In the genomic region with DNA sequence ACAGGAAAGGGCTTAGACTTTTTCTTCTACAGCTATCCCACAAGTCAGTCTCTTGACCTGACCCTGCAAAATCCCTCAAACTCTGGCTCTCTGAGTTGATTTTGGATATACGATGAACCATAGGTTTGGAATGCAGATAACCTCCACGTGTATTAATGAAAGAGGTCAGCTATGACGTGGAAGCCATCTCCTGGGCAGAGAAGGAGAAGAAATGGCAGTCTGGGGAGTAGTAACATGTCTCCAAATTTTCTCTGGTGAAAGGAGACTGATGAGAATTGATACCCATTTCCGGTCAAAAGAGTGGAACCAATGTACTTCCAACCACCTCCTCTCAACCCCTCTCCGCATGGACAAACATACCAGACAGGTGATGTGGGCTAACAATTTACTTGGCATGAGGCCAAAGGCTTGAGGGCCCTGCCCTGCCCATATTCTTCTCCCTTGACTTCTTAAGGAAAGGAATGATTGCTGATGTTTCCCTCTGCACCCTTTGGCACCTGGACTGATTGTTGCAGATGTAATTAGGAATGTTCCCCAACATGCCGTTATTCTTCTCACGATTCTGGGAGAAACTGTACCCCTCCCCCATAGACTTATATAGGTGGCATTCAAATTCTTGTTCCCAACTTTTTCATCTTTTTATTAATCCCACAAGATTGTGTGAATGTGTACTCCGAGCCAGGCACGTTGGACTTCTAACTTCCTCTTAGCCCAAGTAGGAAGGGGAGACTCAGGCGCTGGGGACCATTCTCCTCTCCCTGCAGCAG, we compare ENCODE assay signal across 8 cellular contexts.
DNase-seq lines count a peak whose midpoint lies in the region; ATAC-seq and TF ChIP-seq lines count a peak whose summit lies in the region.
"Had no signal": no experiment of that assay in that cellular context is flagged by ENCODE, and none has a peak within 500 bp of the region (broad histone marks: within the 10 kb centered on the region; RNA-seq: fewer than 3 reads in every experiment).

No MANE protein-coding gene starts in this region.

- no peaks in the 10 kb centered on the region for H3K27me3 ChIP-seq in iPS-15b (ENCODE audit: control insufficient read depth, insufficient read depth, low read length)
- peaks cover 5 to 31% (median 21%) of the 10 kb centered on the region in 5 donors for H3K27me3 ChIP-seq in subcutaneous abdominal adipose tissue (ENCODE audit: control insufficient read depth in 5 of 5, insufficient read depth in 4 of 5, low read length in 5 of 5)

- no peak for TF ChIP-seq CTCF in VCaP (conservative IDR thresholded peaks at IDR 0.05)

- DNase-seq in HEK293T (ENCODE audit: extremely low spot score) (peak; percentile 30), inferior parietal cortex (ENCODE audit: extremely low spot score) (no peak), GM19240 (ENCODE audit: insufficient read length, low spot score) (no peak)
- DNase-seq: NCI-H1048 had no signal

- POLR2A ChIA-PET in HEK293T (lab: Yijun Ruan, JAX) = interaction anchor here (0.7 to 2.8 kb wide), 8 partner anchors 8 to 234 kb away, joined by 3 to 19 read pairs (median 3); no protein-coding TSS in a partner anchor

- CTCF ChIA-PET in HEK293T (lab: Yijun Ruan, JAX) = no interaction called here

- H3K36me3 ChIP-seq in iPS-15b (ENCODE audit: control insufficient read depth, insufficient read depth, low read length) (no peaks in the 10 kb centered on the region), subcutaneous abdominal adipose tissue (ENCODE audit: control insufficient read depth in 5 of 5, insufficient read depth in 5 of 5, low read length in 5 of 5) (no peaks in the 10 kb centered on the region)

- H3K27ac ChIP-seq in VCaP (0 out of 2 replicates have a peak overlapping the region, but pooled peaks have one; percentile 4), subcutaneous abdominal adipose tissue (ENCODE audit: low read depth, low read length) (peak overlapping the region; percentile 91)

- H3K4me1 ChIP-seq in iPS-15b (ENCODE audit: control insufficient read depth, insufficient read depth, low read length) = peaks cover 13% of the 10 kb centered on the region
- H3K4me1 ChIP-seq in subcutaneous abdominal adipose tissue (ENCODE audit: control insufficient read depth in 5 of 5, insufficient read depth in 5 of 5, low read length in 5 of 5) = peaks cover 0 to 34% (median 14%) of the 10 kb centered on the region in 5 donors

- ATAC-seq in HG03039 (IDR thresholded peaks at IDR 0.05; ENCODE audit: unreplicated experiment) = no peak

- H3K4me3 ChIP-seq in iPS-15b (ENCODE audit: low read depth, low read length) = peak overlapping the region; percentile 96
- H3K4me3 ChIP-seq in subcutaneous abdominal adipose tissue (ENCODE audit: low read depth in 1 of 5, low read length in 5 of 5) = peak overlapping the region; percentile 65 to 82 (median 77)

- H3K9me3 ChIP-seq in iPS-15b (ENCODE audit: control insufficient read depth, insufficient read depth, low read length) (no peaks in the 10 kb centered on the region), subcutaneous abdominal adipose tissue (ENCODE audit: control insufficient read depth in 5 of 5, low read length in 5 of 5) (no peaks in the 10 kb centered on the region)

- H3K9ac ChIP-seq in iPS-15b (ENCODE audit: low read depth, low read length) = no peak overlapping the region
- peak overlapping the region in 2 of 5 donors; percentile 75 to 77 for H3K9ac ChIP-seq in subcutaneous abdominal adipose tissue (ENCODE audit: low read length in 5 of 5)

TF ChIP-seq in HEK293T, 16 proteins besides CTCF, POLR2A, EP300 and RAD21:
- TF ChIP-seq SUZ12 (IDR thresholded peaks at IDR 0.05) (no peak), CTBP1 (IDR thresholded peaks at IDR 0.05; ENCODE audit: borderline replicate concordance) (0 out of 2 replicates have a peak, but pooled peaks have one; percentile 35)
